8 cellular contexts compared by ENCODE assay signal in the genomic region with DNA sequence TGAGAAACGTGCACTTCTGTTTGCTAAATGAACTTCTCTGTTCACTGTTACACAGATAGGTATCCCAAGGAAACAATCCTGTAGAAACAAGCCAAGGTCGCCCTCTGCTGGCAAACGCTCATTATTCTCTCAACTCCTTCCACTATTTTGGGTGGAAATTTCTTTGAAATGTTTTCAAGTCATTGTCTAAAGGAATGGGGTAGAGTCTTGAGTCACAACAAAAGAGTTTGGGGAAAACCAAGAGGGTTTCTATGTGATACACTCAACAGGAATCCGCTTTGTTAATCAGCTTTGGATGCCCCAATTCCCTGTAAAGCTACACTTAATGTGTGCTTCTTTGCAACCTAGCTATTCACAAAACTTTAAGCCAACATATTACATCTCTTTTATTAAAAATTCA. TPM values are rescaled to one million over a fixed set of nuclear protein-coding genes. Genes with fewer than 3 reads are reported as not detected.
DNase-seq lines count a peak whose midpoint lies in the region; ATAC-seq and TF ChIP-seq lines count a peak whose summit lies in the region.

No MANE protein-coding gene starts in this region.

- no peaks in the 10 kb centered on the region for H3K27me3 Mint-ChIP-seq in activated T-cell treated with anti-CD3 and anti-CD28 coated beads, Interleukin-2, amount 50 U/mL, for 72 hours (ENCODE audit: low read depth)
- H3K27me3 Mint-ChIP-seq in type B pancreatic cell: no peaks in the 10 kb centered on the region

- no peak overlapping the region for H2AFZ ChIP-seq in osteoblast (ENCODE audit: low read length)

- no peak overlapping the region for H3K27ac Mint-ChIP-seq in activated T-cell treated with anti-CD3 and anti-CD28 coated beads, Interleukin-2, amount 50 U/mL, for 72 hours
- no peak overlapping the region for H3K27ac Mint-ChIP-seq in type B pancreatic cell

- H3K9me3 ChIP-seq in Peyer's patch (no peaks in the 10 kb centered on the region), osteoblast (ENCODE audit: low read depth, low read length) (no peaks in the 10 kb centered on the region)

- no peaks in the 10 kb centered on the region for H3K36me3 Mint-ChIP-seq in activated T-cell treated with anti-CD3 and anti-CD28 coated beads, Interleukin-2, amount 50 U/mL, for 72 hours (ENCODE audit: insufficient read depth in 2 of 2)
- no peaks in the 10 kb centered on the region for H3K36me3 Mint-ChIP-seq in type B pancreatic cell

- peaks cover 5% of the 10 kb centered on the region for H3K79me2 ChIP-seq in osteoblast (ENCODE audit: insufficient read depth, low read length)

- DNase-seq in DMS53 (lab: John Stamatoyannopoulos, UW) (peak; percentile 74), HuH-7 (ENCODE audit: low spot score) (peak; percentile 58), Peyer's patch (peak; percentile 71 to 90 (median 72)), fibroblast of the conjunctiva (ENCODE audit: low read depth) (peak; percentile 39), osteoblast (ENCODE audit: insufficient read length, low spot score, missing footprints) (peak; percentile 86), type B pancreatic cell (ENCODE audit: extremely low spot score, unreplicated experiment) (no peak)
- DNase-seq in activated T-cell treated with anti-CD3 and anti-CD28 coated beads, Interleukin-2, amount 50 U/mL, for 72 hours: peak; percentile 71 to 74

- TF ChIP-seq CTCF in Peyer's patch (IDR thresholded peaks at IDR 0.05): peak; percentile 21 to 81 (median 77)
- TF ChIP-seq CTCF in osteoblast (IDR thresholded peaks at IDR 0.05; ENCODE audit: extremely low read depth, low read depth, low read length): peak; percentile 86
- TF ChIP-seq CTCF in type B pancreatic cell (conservative IDR thresholded peaks at IDR 0.05): peak; percentile 95

- H3K4me3 ChIP-seq in Peyer's patch: no peak overlapping the region
- H3K4me3 ChIP-seq in osteoblast (ENCODE audit: insufficient read depth, low read length): no peak overlapping the region

- H3K4me3 Mint-ChIP-seq in activated T-cell treated with anti-CD3 and anti-CD28 coated beads, Interleukin-2, amount 50 U/mL, for 72 hours: no peak overlapping the region
- H3K4me3 Mint-ChIP-seq in type B pancreatic cell: no peak overlapping the region

- peak; percentile 25 to 33 for ATAC-seq in activated T-cell treated with anti-CD3 and anti-CD28 coated beads, Interleukin-2, amount 50 U/mL, for 72 hours (replicated peaks in 1 of 2)
- no peak for ATAC-seq in GM21360 (IDR thresholded peaks at IDR 0.05; ENCODE audit: unreplicated experiment)

- H3K27ac ChIP-seq in Peyer's patch (no peak overlapping the region), osteoblast (ENCODE audit: low read depth, low read length) (no peak overlapping the region)

- no peaks in the 10 kb centered on the region for H3K27me3 ChIP-seq in Peyer's patch
- no peaks in the 10 kb centered on the region for H3K27me3 ChIP-seq in osteoblast (ENCODE audit: insufficient read depth, low read length)

- H3K4me2 ChIP-seq in osteoblast (ENCODE audit: insufficient read depth, low read length): no peak overlapping the region

- H3K36me3 ChIP-seq in Peyer's patch (no peaks in the 10 kb centered on the region), osteoblast (ENCODE audit: insufficient read depth, low read length) (no peaks in the 10 kb centered on the region)

- no peak for TF ChIP-seq POLR2A in Peyer's patch (IDR thresholded peaks at IDR 0.05)

- H3K9me3 Mint-ChIP-seq in activated T-cell treated with anti-CD3 and anti-CD28 coated beads, Interleukin-2, amount 50 U/mL, for 72 hours: no peaks in the 10 kb centered on the region
- H3K9me3 Mint-ChIP-seq in type B pancreatic cell: no peaks in the 10 kb centered on the region

- peaks cover 11% of the 10 kb centered on the region for H3K4me1 Mint-ChIP-seq in activated T-cell treated with anti-CD3 and anti-CD28 coated beads, Interleukin-2, amount 50 U/mL, for 72 hours (ENCODE audit: low read depth)
- peaks cover 10% of the 10 kb centered on the region for H3K4me1 Mint-ChIP-seq in type B pancreatic cell (ENCODE audit: unreplicated experiment)

- H3K4me1 ChIP-seq in Peyer's patch (no peaks in the 10 kb centered on the region), osteoblast (ENCODE audit: insufficient read depth, low read length) (peaks cover 7% of the 10 kb centered on the region)

- no peaks in the 10 kb centered on the region for H4K20me1 ChIP-seq in osteoblast (ENCODE audit: insufficient read depth, low read length)

RNA-seq across cellular contexts. Expression of gene RAE1, which starts 4.6 kb away (rescaled TPM):
- 10 to 100 TPM; 21.5 to 38.9 (median 33.3) TPM for total RNA-seq in Peyer's patch
- 10 to 100 TPM; 47.6 to 54.2 TPM for total RNA-seq in activated T-cell treated with anti-CD3 and anti-CD28 coated beads, Interleukin-2, amount 50 U/mL, for 72 hours
- 22.7 and 24.6 TPM in 2 replicates for total RNA-seq in osteoblast
- 38.2 and 46.5 TPM in 2 replicates for total RNA-seq in type B pancreatic cell (ENCODE audit: low replicate concordance)

RNA-seq across cellular contexts. Expression of gene SPO11, which starts 16.9 kb away (rescaled TPM):
- total RNA-seq in Peyer's patch: not detected
- total RNA-seq in activated T-cell treated with anti-CD3 and anti-CD28 coated beads, Interleukin-2, amount 50 U/mL, for 72 hours: not detected
- total RNA-seq in osteoblast: not detected in 2 replicates
- not detected in 2 replicates for total RNA-seq in type B pancreatic cell (ENCODE audit: low replicate concordance)

RNA-seq across cellular contexts. Expression of gene RBM38, which starts 44.7 kb away (rescaled TPM):
- total RNA-seq in Peyer's patch: 10 to 100 TPM in 3 of 4 donors, 1 to 10 TPM in 1; 9.6 to 15.5 (median 12.8) TPM
- total RNA-seq in activated T-cell treated with anti-CD3 and anti-CD28 coated beads, Interleukin-2, amount 50 U/mL, for 72 hours: 10 to 100 TPM; 61.4 to 79.8 TPM
- total RNA-seq in osteoblast: 2.1 and 2.9 TPM in 2 replicates
- total RNA-seq in type B pancreatic cell (ENCODE audit: low replicate concordance): 15.2 and 26.5 TPM in 2 replicates
